8 cellular contexts compared by ENCODE assay signal in the genomic region with DNA sequence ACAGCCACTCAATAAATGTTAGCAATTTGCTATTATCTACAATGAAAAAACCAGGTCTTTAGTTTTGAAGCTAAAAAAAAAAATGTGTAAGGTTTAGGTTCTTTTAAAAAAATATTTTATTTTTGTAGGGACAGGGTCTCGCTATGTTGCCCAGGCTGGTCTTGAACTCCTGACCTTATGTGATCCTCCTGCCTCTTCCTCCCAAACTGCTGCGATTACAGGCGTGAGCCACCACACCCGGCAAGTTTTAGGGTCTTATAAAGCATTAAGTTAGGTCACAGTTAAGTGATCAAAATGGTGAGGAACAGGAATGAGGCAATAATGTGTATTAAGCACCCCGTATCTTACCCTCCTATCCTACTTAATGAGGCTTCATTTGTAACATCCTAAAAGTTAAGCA. TPM values are rescaled to one million over a fixed set of nuclear protein-coding genes. Genes with fewer than 3 reads are reported as not detected.
DNase-seq lines count a peak whose midpoint lies in the region; ATAC-seq, FAIRE-seq and TF ChIP-seq lines count a peak whose summit lies in the region.

No MANE protein-coding gene starts in this region.

- no CpG with 5 or more reads among the region's 5 CpGs for WGBS in IMR-90 (ENCODE audit: extremely low coverage in 2 of 2, insufficient read length in 1 of 2), 2 experiments

- H3K27ac Mint-ChIP-seq in activated T-cell treated with anti-CD3 and anti-CD28 coated beads, Interleukin-2, amount 50 U/mL, for 72 hours, result peak overlapping the region; percentile 95

- CTCF ChIA-PET in IMR-90 (lab: Yijun Ruan, JAX), result no interaction called here

- peak overlapping the region; percentile 92 to 93 for H3K4me3 Mint-ChIP-seq in activated T-cell treated with anti-CD3 and anti-CD28 coated beads, Interleukin-2, amount 50 U/mL, for 72 hours

- no peak overlapping the region; the same call in 1 of the 2 replicates for H4K91ac ChIP-seq in IMR-90 (ENCODE audit: insufficient read depth, low read depth, low read length)

- H3K4ac ChIP-seq in IMR-90 (ENCODE audit: low read depth, low read length), result peak overlapping the region; percentile 90

- peaks cover 51% of the 10 kb centered on the region for H3K79me2 ChIP-seq in neural cell (replicated peaks; ENCODE audit: insufficient read depth, low read length)

- H3K9me3 Mint-ChIP-seq in activated T-cell treated with anti-CD3 and anti-CD28 coated beads, Interleukin-2, amount 50 U/mL, for 72 hours, result peaks cover 1 to 9% of the 10 kb centered on the region in 2 donors

- peaks cover 26% of the 10 kb centered on the region for H3K4me1 Mint-ChIP-seq in activated T-cell treated with anti-CD3 and anti-CD28 coated beads, Interleukin-2, amount 50 U/mL, for 72 hours (ENCODE audit: low read depth)

- H3K4me2 ChIP-seq in IMR-90 (ENCODE audit: low read depth, low read length) (peak overlapping the region; percentile 100), neural cell (ENCODE audit: low read length) (peak overlapping the region; percentile 80)

- no peak for TF ChIP-seq POLR2A in IMR-90 (IDR thresholded peaks at IDR 0.05; ENCODE audit: low read depth, low read length)

- H3K56ac ChIP-seq in IMR-90 (ENCODE audit: extremely low read depth, insufficient read depth, low read length), result no peak overlapping the region

- H3K79me1 ChIP-seq in IMR-90 (ENCODE audit: low read depth in 1 of 2, low read length in 2 of 2), result peaks cover 6 to 16% of the 10 kb centered on the region in 2 experiments; a peak in 2 of 4 replicates

- no TSS peak for BruUV-seq in IMR-90 (replicated peaks; lab: Mats Ljungman, UMichigan)

- peak overlapping the region; percentile 77 for H3K4me3 ChIP-seq in IMR-90 (ENCODE audit: insufficient read depth, low read depth, low read length)
- H3K4me3 ChIP-seq in coronary artery, result peak overlapping the region; percentile 99
- peak overlapping the region; percentile 83 for H3K4me3 ChIP-seq in neural cell (ENCODE audit: low read length)

- no peak overlapping the region for H2BK120ac ChIP-seq in IMR-90 (ENCODE audit: low read depth, low read length)

- intact Hi-C loops in IMR-90 (cut with micrococcal nuclease), result loop anchor here (10.0 kb wide), 1 partner anchor 634 kb away; no protein-coding TSS in a partner anchor

- H4K20me1 ChIP-seq in IMR-90 (ENCODE audit: insufficient read depth, low read length) (peaks cover 6% of the 10 kb centered on the region; the same call in 1 of the 2 replicates), neural cell (ENCODE audit: insufficient read depth) (no peaks in the 10 kb centered on the region)

- no peaks in the 10 kb centered on the region for H3F3A ChIP-seq in neural cell (ENCODE audit: insufficient read depth, low read length, poor library complexity, severe bottlenecking)

- peak overlapping the region; percentile 90 for H3K9ac ChIP-seq in IMR-90 (ENCODE audit: low read depth, low read length)
- peak overlapping the region; percentile 78 for H3K9ac ChIP-seq in neural cell (ENCODE audit: low read length)

- peak overlapping the region; percentile 81; the same call in 1 of the 2 replicates for H3K27ac ChIP-seq in IMR-90 (ENCODE audit: insufficient read depth, low read length)
- peak overlapping the region in 1 of 2 donors; percentile 95 for H3K27ac ChIP-seq in coronary artery
- peak overlapping the region; percentile 79 for H3K27ac ChIP-seq in neural cell (ENCODE audit: low read length)

- no peak overlapping the region for H2BK15ac ChIP-seq in IMR-90 (ENCODE audit: low read depth, low read length)

- peak overlapping the region; percentile 52; the same call in 1 of the 2 replicates for H2AK5ac ChIP-seq in IMR-90 (ENCODE audit: low read depth, low read length)

- H3K9me1 ChIP-seq in IMR-90 (ENCODE audit: insufficient read depth, low read length), result no peaks in the 10 kb centered on the region

- H4K5ac ChIP-seq in IMR-90 (ENCODE audit: low read depth, low read length), result peak overlapping the region; percentile 73; the same call in 1 of the 2 replicates

- H3K36me3 ChIP-seq in IMR-90 (ENCODE audit: control insufficient read depth, insufficient read depth, low read length) (no peaks in the 10 kb centered on the region; the same call in 1 of the 2 replicates), neural cell (ENCODE audit: insufficient read depth, low read length) (no peaks in the 10 kb centered on the region)

- H4K8ac ChIP-seq in IMR-90 (ENCODE audit: low read depth in 2 of 2, low read length in 2 of 2), result peak overlapping the region; percentile 95 to 99; a peak in 3 of 4 replicates

- peaks cover 1% of the 10 kb centered on the region; the same call in 1 of the 2 replicates for H3K4me1 ChIP-seq in IMR-90 (ENCODE audit: control insufficient read depth, insufficient read depth, low read length)

- peak overlapping the region; percentile 2; the same call in 1 of the 2 replicates for H3K23ac ChIP-seq in IMR-90 (ENCODE audit: low read depth, low read length)

- FAIRE-seq in urothelium cell line (lab: Jason Lieb, UNC), result no peak

- H3K14ac ChIP-seq in IMR-90 (replicated peaks; ENCODE audit: low read depth, low read length), result peak overlapping the region; percentile 76; the same call in 1 of the 2 replicates

- TF ChIP-seq EP300 in neural cell (conservative IDR thresholded peaks at IDR 0.05; ENCODE audit: poor library complexity, severe bottlenecking), result no peak

- in situ Hi-C loops in IMR-90 (cut with MboI; ENCODE audit: low sequenced_read_pairs), result no loop called here

- no peak overlapping the region for H2BK5ac ChIP-seq in IMR-90 (ENCODE audit: low read depth, low read length, poor library complexity, severe bottlenecking)

- no peak overlapping the region for H2BK20ac ChIP-seq in IMR-90 (ENCODE audit: low read depth, low read length)

- peaks cover 9 to 20% of the 10 kb centered on the region in 2 donors for H3K36me3 Mint-ChIP-seq in activated T-cell treated with anti-CD3 and anti-CD28 coated beads, Interleukin-2, amount 50 U/mL, for 72 hours (ENCODE audit: insufficient read depth in 2 of 2)

- POLR2A ChIA-PET in IMR-90 (lab: Charles Lee; ENCODE audit: unreplicated experiment), result no interaction called here

- TF ChIP-seq RAD21 in IMR-90 (IDR thresholded peaks at IDR 0.05; ENCODE audit: low read length), result no peak
- TF ChIP-seq RAD21 in neural cell (conservative IDR thresholded peaks at IDR 0.05), result no peak

- no peaks in the 10 kb centered on the region for H3K9me2 ChIP-seq in neural cell (ENCODE audit: insufficient read depth, low read length)

- H3K9me3 ChIP-seq in IMR-90 (ENCODE audit: control insufficient read depth, insufficient read depth, low read length) (no peaks in the 10 kb centered on the region), neural cell (ENCODE audit: low read length) (no peaks in the 10 kb centered on the region)

- H3K18ac ChIP-seq in IMR-90 (ENCODE audit: low read depth, low read length), result no peak overlapping the region

- H2AFZ ChIP-seq in IMR-90 (replicated peaks; ENCODE audit: low read length, poor library complexity) (no peak overlapping the region), neural cell (ENCODE audit: low read depth, low read length) (peak overlapping the region; percentile 84)

- no peak overlapping the region for H2AK9ac ChIP-seq in IMR-90 (replicated peaks; ENCODE audit: low read depth, low read length, poor library complexity)

- H3K27me3 ChIP-seq in IMR-90 (ENCODE audit: control insufficient read depth, insufficient read depth, low read length) (no peaks in the 10 kb centered on the region), neural cell (ENCODE audit: insufficient read depth, low read depth, low read length) (no peaks in the 10 kb centered on the region)

- TF ChIP-seq CTCF in IMR-90 (conservative IDR thresholded peaks at IDR 0.05; ENCODE audit: low read depth, low read length) (no peak), coronary artery (IDR thresholded peaks at IDR 0.05) (no peak), neural cell (IDR thresholded peaks at IDR 0.05; ENCODE audit: poor library complexity, severe bottlenecking) (no peak)

- dilution Hi-C loops in IMR-90 (cut with HindIII; ENCODE audit: low sequenced_read_pairs, unreplicated experiment), result no loop called here

- ATAC-seq in activated T-cell treated with anti-CD3 and anti-CD28 coated beads, Interleukin-2, amount 50 U/mL, for 72 hours (replicated peaks in 1 of 2), result no peak
- ATAC-seq in IMR-90 (ENCODE audit: low read depth), result no peak

- H3K27me3 Mint-ChIP-seq in activated T-cell treated with anti-CD3 and anti-CD28 coated beads, Interleukin-2, amount 50 U/mL, for 72 hours (ENCODE audit: low read depth), result no peaks in the 10 kb centered on the region

- DNase-seq in activated T-cell treated with anti-CD3 and anti-CD28 coated beads, Interleukin-2, amount 50 U/mL, for 72 hours, result no peak
- no peak for DNase-seq in activated T-cell treated with anti-CD3 and anti-CD28 coated beads for 4 hours
- no peak for DNase-seq in IMR-90
- no peak for DNase-seq in coronary artery (ENCODE audit: low spot score)
- DNase-seq in DMS79 treated with DMSO at 0.1 percent for 48 hours (lab: John Stamatoyannopoulos, UW), result no peak
- DNase-seq in urothelium cell line (ENCODE audit: low spot score), result no peak
- no peak for DNase-seq in ureter (ENCODE audit: low spot score)

TF ChIP-seq in IMR-90, 13 proteins besides CTCF, POLR2A, EP300 and RAD21 (continues in another document):
- no peak for TF ChIP-seq MXI1 (IDR thresholded peaks at IDR 0.05; ENCODE audit: borderline replicate concordance, low read depth, low read length)
- no peak for TF ChIP-seq RCOR1 (IDR thresholded peaks at IDR 0.05; ENCODE audit: insufficient replicate concordance, low read length)
- no peak for TF ChIP-seq FOS (IDR thresholded peaks at IDR 0.05; ENCODE audit: low read depth, low read length)
- TF ChIP-seq NFE2L2 (IDR thresholded peaks at IDR 0.05; ENCODE audit: low read depth, low read length), result no peak
- no peak for TF ChIP-seq RFX5 (IDR thresholded peaks at IDR 0.05; ENCODE audit: low read depth, low read length)
- TF ChIP-seq SMC3 (IDR thresholded peaks at IDR 0.05; ENCODE audit: low read depth, low read length), result no peak

TF ChIP-seq in neural cell, 6 proteins besides CTCF, POLR2A, EP300 and RAD21 (continues in another document):
- no peak for TF ChIP-seq TAF1 (IDR thresholded peaks at IDR 0.05; ENCODE audit: low read depth)

RNA-seq across cellular contexts. Expression of a gene that starts 0.8 kb away (rescaled TPM):
- 10 to 100 TPM; 22.8 to 31.1 TPM for total RNA-seq in activated T-cell treated with anti-CD3 and anti-CD28 coated beads, Interleukin-2, amount 50 U/mL, for 72 hours
- total RNA-seq in IMR-90 (2012; rRNA removed) (17.2 and 23.6 TPM in 2 replicates), ureter (50.3 TPM)
- polyA plus RNA-seq in IMR-90 (2012; rRNA removed) (38.0 and 52.7 TPM in 2 replicates), neural cell (37.4 and 49.2 TPM in 2 replicates)
- polyA plus RNA-seq in IMR-90 (2012; cell fraction: cytosol; rRNA removed), result 3.9 and 15.4 TPM in 2 replicates
- 0.77 and 9.2 TPM in 2 replicates for polyA plus RNA-seq in IMR-90 (2012; cell fraction: nucleus; rRNA removed; ENCODE audit: low replicate concordance)
- 26.8 and 33.7 TPM in 2 replicates for polyA minus RNA-seq in neural cell
